In the genomic region with DNA sequence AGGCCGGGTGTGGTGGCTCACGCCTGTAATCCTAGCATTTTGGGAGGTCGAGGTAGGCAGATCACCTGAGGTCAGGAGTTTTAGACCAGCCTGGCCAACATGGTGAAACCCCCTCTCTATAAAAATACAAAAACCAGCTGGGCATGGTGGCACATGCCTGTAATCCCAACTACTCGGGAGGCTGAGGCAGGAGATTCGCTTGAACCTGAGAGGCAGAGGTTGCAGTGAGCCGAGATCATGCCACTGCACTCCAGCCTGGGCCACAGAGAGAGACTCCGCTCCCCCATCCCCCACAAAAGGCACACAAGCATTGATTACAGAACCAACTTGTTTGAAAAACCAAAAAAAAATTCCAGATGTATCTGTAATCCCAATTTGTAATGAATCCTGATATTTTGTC, we compare ENCODE assay signal across 7 cellular contexts. TPM values are rescaled to one million over a fixed set of nuclear protein-coding genes. Genes with fewer than 3 reads are reported as not detected.
A peak's percentile ranks its signal among the peaks of the same experiment; 100 is the strongest.
DNase-seq lines count a peak whose midpoint lies in the region; ATAC-seq and TF ChIP-seq lines count a peak whose summit lies in the region.
"Not testable (repeated sequence)": the region's sequence is repeated elsewhere in the genome, so short reads cannot be mapped to it uniquely, and the experiment has no call there.

No MANE protein-coding gene starts in this region.

- peak overlapping the region; percentile 98 for H3K27ac Mint-ChIP-seq in activated T-helper 1 cell treated with anti-CD3 and anti-CD28 coated beads, Interleukin-12 subunit alpha, Interleukin-12 subunit beta, Interleukin-2, Interleukin-4 antibody, amounts not matched to agents 30 ng/mL and 10 ng/mL and 1 ng/mL, durations not matched to agents 14 hours and 24 hours and 36 hours

- in situ Hi-C loops in Panc1 (cut with HindIII; ENCODE audit: low pct_unique_long_range_greater_than_20kb, low sequenced_read_pairs) = not testable (repeated sequence)

- DNase-seq in Panc1 (ENCODE audit: low read depth, low spot score); activated T-helper 1 cell treated with anti-CD3 and anti-CD28 coated beads, Interleukin-12 subunit alpha, Interleukin-12 subunit beta, Interleukin-2, Interleukin-4 antibody, amounts not matched to agents 30 ng/mL and 10 ng/mL and 1 ng/mL, durations not matched to agents 14 hours and 24 hours and 36 hours (ENCODE audit: low spot score); coronary artery (ENCODE audit: low spot score); left ventricle myocardium inferior: not testable (repeated sequence)

- CTCF ChIA-PET in Panc1 (lab: Charles Lee) = not testable (repeated sequence)

- not testable (repeated sequence) for ATAC-seq in Panc1

- H3K36me3 Mint-ChIP-seq in activated T-helper 1 cell treated with anti-CD3 and anti-CD28 coated beads, Interleukin-12 subunit alpha, Interleukin-12 subunit beta, Interleukin-2, Interleukin-4 antibody, amounts not matched to agents 30 ng/mL and 10 ng/mL and 1 ng/mL, durations not matched to agents 14 hours and 24 hours and 36 hours (ENCODE audit: low read depth) = peaks cover 46% of the 10 kb centered on the region

- POLR2A ChIA-PET in Panc1 (lab: Charles Lee) = not testable (repeated sequence)

- H3K9ac ChIP-seq in mucosa of stomach (ENCODE audit: low read length) = peak overlapping the region; percentile 100
- H3K9ac ChIP-seq in skeletal muscle satellite cell (ENCODE audit: low read depth, low read length) = peak overlapping the region; percentile 83

- not testable (repeated sequence) for TF ChIP-seq CTCF in GM12875 (IDR thresholded peaks at IDR 0.05; ENCODE audit: borderline replicate concordance, insufficient read depth, low read depth, low read length); Panc1 (IDR thresholded peaks at IDR 0.05); coronary artery (IDR thresholded peaks at IDR 0.05); left ventricle myocardium inferior (IDR thresholded peaks at IDR 0.05; ENCODE audit: borderline replicate concordance)

- H3K4me1 ChIP-seq in Panc1 (ENCODE audit: control insufficient read depth, insufficient read depth, low read length) (peaks cover 48% of the 10 kb centered on the region), left ventricle myocardium inferior (peaks cover 74% of the 10 kb centered on the region), mucosa of stomach (ENCODE audit: control insufficient read depth, insufficient read depth, low read length) (peaks cover 33% of the 10 kb centered on the region), skeletal muscle satellite cell (ENCODE audit: control insufficient read depth, insufficient read depth, low read length) (peaks cover 42% of the 10 kb centered on the region)

- peak overlapping the region; percentile 92 for H3K27ac ChIP-seq in Panc1 (ENCODE audit: low read length)
- H3K27ac ChIP-seq in coronary artery = peak overlapping the region; percentile 25 to 100
- H3K27ac ChIP-seq in left ventricle myocardium inferior (replicated peaks) = peak overlapping the region; percentile 96

- peak overlapping the region; percentile 83 for H3K4me2 ChIP-seq in skeletal muscle satellite cell (ENCODE audit: low read length)

- intact Hi-C loops in Panc1 (cut with micrococcal nuclease; ENCODE audit: unreplicated experiment) = loop anchor here (5.0 kb wide), 2 partner anchors 35 to 50 kb away; no protein-coding TSS in a partner anchor
- intact Hi-C loops in activated T-helper 1 cell treated with anti-CD3 and anti-CD28 coated beads, Interleukin-12 subunit alpha, Interleukin-12 subunit beta, Interleukin-2, Interleukin-4 antibody, amounts not matched to agents 30 ng/mL and 10 ng/mL and 1 ng/mL, durations not matched to agents 14 hours and 24 hours and 36 hours (cut with micrococcal nuclease) = loop anchor here (1.0 to 5.0 kb wide), 7 partner anchors 20 to 1155 kb away; a partner anchor contains a TSS
- intact Hi-C loops in left ventricle myocardium inferior (cut with micrococcal nuclease) = not testable (repeated sequence)

- H3K4me3 Mint-ChIP-seq in activated T-helper 1 cell treated with anti-CD3 and anti-CD28 coated beads, Interleukin-12 subunit alpha, Interleukin-12 subunit beta, Interleukin-2, Interleukin-4 antibody, amounts not matched to agents 30 ng/mL and 10 ng/mL and 1 ng/mL, durations not matched to agents 14 hours and 24 hours and 36 hours = peak overlapping the region; percentile 100

- BruUV-seq in Panc1 (replicated peaks; lab: Mats Ljungman, UMichigan) = not testable (repeated sequence)

- H3K9me3 Mint-ChIP-seq in activated T-helper 1 cell treated with anti-CD3 and anti-CD28 coated beads, Interleukin-12 subunit alpha, Interleukin-12 subunit beta, Interleukin-2, Interleukin-4 antibody, amounts not matched to agents 30 ng/mL and 10 ng/mL and 1 ng/mL, durations not matched to agents 14 hours and 24 hours and 36 hours = not testable (repeated sequence)

- not testable (repeated sequence) for H3K27me3 ChIP-seq in Panc1 (ENCODE audit: control insufficient read depth, insufficient read depth, low read length); left ventricle myocardium inferior (ENCODE audit: low read depth); mucosa of stomach (ENCODE audit: control insufficient read depth, insufficient read depth, low read length); skeletal muscle satellite cell (ENCODE audit: control insufficient read depth, insufficient read depth, low read length)

- H3K4me1 Mint-ChIP-seq in activated T-helper 1 cell treated with anti-CD3 and anti-CD28 coated beads, Interleukin-12 subunit alpha, Interleukin-12 subunit beta, Interleukin-2, Interleukin-4 antibody, amounts not matched to agents 30 ng/mL and 10 ng/mL and 1 ng/mL, durations not matched to agents 14 hours and 24 hours and 36 hours (ENCODE audit: low read depth) = peaks cover 71% of the 10 kb centered on the region

- H3K4me3 ChIP-seq in GM12875 (ENCODE audit: low read depth, low read length) = peak overlapping the region; percentile 69
- H3K4me3 ChIP-seq in Panc1 (ENCODE audit: low read depth in 2 of 2, low read length in 2 of 2) = peak overlapping the region; percentile 86 to 89
- peak overlapping the region; percentile 99 for H3K4me3 ChIP-seq in coronary artery
- peak overlapping the region; percentile 94 for H3K4me3 ChIP-seq in left ventricle myocardium inferior
- H3K4me3 ChIP-seq in mucosa of stomach (ENCODE audit: low read length) = peak overlapping the region; percentile 97
- H3K4me3 ChIP-seq in skeletal muscle satellite cell (ENCODE audit: low read length) = peak overlapping the region; percentile 82

- not testable (repeated sequence) for H3K9me3 ChIP-seq in Panc1 (ENCODE audit: control insufficient read depth, insufficient read depth, low read depth, low read length); left ventricle myocardium inferior (replicated peaks); mucosa of stomach (ENCODE audit: control insufficient read depth, low read length); skeletal muscle satellite cell (replicated peaks; ENCODE audit: low read length)

- not testable (repeated sequence) for H3K27me3 Mint-ChIP-seq in activated T-helper 1 cell treated with anti-CD3 and anti-CD28 coated beads, Interleukin-12 subunit alpha, Interleukin-12 subunit beta, Interleukin-2, Interleukin-4 antibody, amounts not matched to agents 30 ng/mL and 10 ng/mL and 1 ng/mL, durations not matched to agents 14 hours and 24 hours and 36 hours (ENCODE audit: insufficient read depth)

- H3K36me3 ChIP-seq in Panc1 (ENCODE audit: control insufficient read depth, insufficient read depth, low read length) (peaks cover 35% of the 10 kb centered on the region), skeletal muscle satellite cell (ENCODE audit: insufficient read depth, low read length) (peaks cover 20% of the 10 kb centered on the region)
- H3K36me3 ChIP-seq in left ventricle myocardium inferior; mucosa of stomach (ENCODE audit: control insufficient read depth, insufficient read depth, low read length): not testable (repeated sequence)

RNA-seq across cellular contexts. Expression of a gene that starts 2.4 kb away (rescaled TPM):
- total RNA-seq in Panc1 (2021; ENCODE audit: unreplicated experiment) = 263 TPM
- 215 TPM for polyA plus RNA-seq in Panc1 (2012; ENCODE audit: insufficient read length)
- 205 and 206 TPM in 2 replicates for total RNA-seq in activated T-helper 1 cell treated with anti-CD3 and anti-CD28 coated beads, Interleukin-12 subunit alpha, Interleukin-12 subunit beta, Interleukin-2, Interleukin-4 antibody, amounts not matched to agents 30 ng/mL and 10 ng/mL and 1 ng/mL, durations not matched to agents 14 hours and 24 hours and 36 hours
- total RNA-seq in left ventricle myocardium inferior = 242 TPM
- 21.0 and 25.6 TPM in 2 replicates for total RNA-seq in skeletal muscle satellite cell (2012; rRNA removed)
